Comparison of ENCODE assay signal across 9 cellular contexts in the genomic region with DNA sequence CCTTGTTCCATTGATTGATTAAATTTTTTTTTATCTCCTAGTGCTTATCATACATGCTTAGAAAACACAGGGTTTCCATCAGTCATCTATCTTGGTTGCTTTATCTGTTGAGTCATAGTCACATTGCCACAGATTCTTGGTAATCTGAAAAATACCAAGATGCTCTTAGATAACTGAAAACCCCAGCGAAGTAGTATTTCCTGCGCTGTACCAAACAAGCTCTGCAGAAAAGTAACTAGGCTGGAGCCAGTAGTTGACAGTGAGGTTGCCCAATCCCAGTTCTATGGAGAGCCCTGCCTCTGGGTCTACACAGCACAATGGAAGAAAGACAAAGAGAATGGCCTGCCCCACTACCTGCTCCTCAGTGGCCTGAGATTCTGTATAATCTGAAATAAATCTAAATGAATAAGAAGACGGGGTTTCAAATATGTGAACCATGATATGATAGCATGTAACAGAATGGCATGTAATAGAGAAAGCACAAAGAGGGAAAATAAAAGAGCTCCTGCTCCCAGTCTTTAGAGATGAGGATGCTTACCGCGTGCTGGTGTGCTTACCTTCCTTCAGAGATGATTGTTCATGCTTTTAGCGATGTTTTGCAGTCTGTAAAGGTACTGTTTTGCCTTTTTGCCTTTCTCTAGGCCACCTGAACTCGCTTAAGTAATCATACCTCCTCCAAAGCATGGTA. TPM values are rescaled to one million over a fixed set of nuclear protein-coding genes. Genes with fewer than 3 reads are reported as not detected.
DNase-seq lines count a peak whose midpoint lies in the region; ATAC-seq, FAIRE-seq and TF ChIP-seq lines count a peak whose summit lies in the region.
"Had no signal": no experiment of that assay in that cellular context is flagged by ENCODE, and none has a peak within 500 bp of the region (broad histone marks: within the 10 kb centered on the region; RNA-seq: fewer than 3 reads in every experiment).

No MANE protein-coding gene starts in this region.

- H2BK12ac ChIP-seq in mesenchymal stem cell (ENCODE audit: low read length in 2 of 2) = peak overlapping the region in 1 of 2 experiments; percentile 93

- H3K27me3 ChIP-seq in mesenchymal stem cell (ENCODE audit: control insufficient read depth in 1 of 2, insufficient read depth in 1 of 2, low read length in 2 of 2) = no peaks in the 10 kb centered on the region

- no peaks in the 10 kb centered on the region for H3K4me1 Mint-ChIP-seq in MCF 10A (ENCODE audit: insufficient read depth, unreplicated experiment)
- H3K4me1 Mint-ChIP-seq: central memory CD8-positive, alpha-beta T cell had no signal

- no peak for TF ChIP-seq EP300 in A549 (IDR thresholded peaks at IDR 0.05)
- no peak for TF ChIP-seq EP300 in Ishikawa (IDR thresholded peaks at IDR 0.05; ENCODE audit: borderline replicate concordance)

- peak overlapping the region; percentile 5 to 86 for H3K18ac ChIP-seq in mesenchymal stem cell (ENCODE audit: low read depth in 1 of 2, low read length in 2 of 2)

- H4K91ac ChIP-seq in mesenchymal stem cell (ENCODE audit: low read length) = peak overlapping the region; percentile 8

- no peak overlapping the region for H2BK120ac ChIP-seq in mesenchymal stem cell (ENCODE audit: low read depth, low read length)

- no peak for FAIRE-seq in A549 (lab: Jason Lieb, UNC)

- H3K4me1 ChIP-seq in A549 (0 out of 3 replicates have a peak, but pooled peaks cover 15% of the 10 kb centered on the region), mesenchymal stem cell (ENCODE audit: control insufficient read depth, insufficient read depth, low read depth, low read length) (peaks cover 1% of the 10 kb centered on the region)

- no peaks in the 10 kb centered on the region for H3K36me3 Mint-ChIP-seq in MCF 10A (ENCODE audit: insufficient read depth, unreplicated experiment)

- POLR2A ChIA-PET in A549 (lab: Yijun Ruan, JAX) = no interaction called here
- POLR2A ChIA-PET in MCF 10A (lab: Yijun Ruan, JAX) = interaction anchor here (0.6 kb wide), 1 partner anchor 55 kb away, joined by 3 read pairs; no protein-coding TSS in a partner anchor

- H3K9me3 ChIP-seq in A549 (no peaks in the 10 kb centered on the region), mesenchymal stem cell (ENCODE audit: control insufficient read depth, low read length) (no peaks in the 10 kb centered on the region)

- no peaks in the 10 kb centered on the region for H3K9me3 Mint-ChIP-seq in MCF 10A (ENCODE audit: unreplicated experiment)
- H3K9me3 Mint-ChIP-seq: central memory CD8-positive, alpha-beta T cell had no signal

- TF ChIP-seq CTCF in A549 (IDR thresholded peaks at IDR 0.05) (no peak), MCF 10A (IDR thresholded peaks at IDR 0.05; ENCODE audit: unreplicated experiment) (no peak), lower leg skin (IDR thresholded peaks at IDR 0.05) (no peak)

- no peaks in the 10 kb centered on the region for H3K27me3 Mint-ChIP-seq in MCF 10A (ENCODE audit: insufficient read depth, unreplicated experiment)

- TF ChIP-seq RAD21 in A549 (conservative IDR thresholded peaks at IDR 0.05 in 1 of 2, IDR thresholded peaks at IDR 0.05 in 1 of 2) = no peak
- TF ChIP-seq RAD21 in Ishikawa (IDR thresholded peaks at IDR 0.05; ENCODE audit: low read depth) = no peak

- H3K79me1 ChIP-seq in mesenchymal stem cell (replicated peaks; ENCODE audit: low read length, poor library complexity, severe bottlenecking) = no peaks in the 10 kb centered on the region

- intact Hi-C loops in MCF 10A (cut with micrococcal nuclease) = no loop called here
- intact Hi-C loops in lower leg skin (cut with DNase I; ENCODE audit: low total_unique reads) = no loop called here

- ATAC-seq in A549 = peak; percentile 54 to 70; a peak in 4 of 6 replicates
- no peak for ATAC-seq in HG02588 (IDR thresholded peaks at IDR 0.05; ENCODE audit: unreplicated experiment)

- no peaks in the 10 kb centered on the region for H3K36me3 ChIP-seq in mesenchymal stem cell (ENCODE audit: control insufficient read depth in 1 of 2, insufficient read depth in 2 of 2, low read depth in 1 of 2, low read length in 2 of 2)

- no TSS peak for BruUV-seq in MCF 10A (replicated peaks; lab: Mats Ljungman, UMichigan)

- H3K4me3 Mint-ChIP-seq in MCF 10A (ENCODE audit: unreplicated experiment) = peak overlapping the region; percentile 61
- H3K4me3 Mint-ChIP-seq: central memory CD8-positive, alpha-beta T cell had no signal

- H3K4me3 ChIP-seq in A549 = no peak overlapping the region
- H3K4me3 ChIP-seq in mesenchymal stem cell (ENCODE audit: insufficient read depth in 1 of 2, low read depth in 1 of 2, low read length in 2 of 2) = no peak overlapping the region
- no peak overlapping the region for H3K4me3 ChIP-seq in lower leg skin (ENCODE audit: low read depth, poor library complexity, severe bottlenecking)

- H3K27ac Mint-ChIP-seq in MCF 10A (ENCODE audit: low read depth, unreplicated experiment) = no peak overlapping the region

- H2AK5ac ChIP-seq in mesenchymal stem cell (ENCODE audit: low read length, severe bottlenecking) = no peak overlapping the region

- peak overlapping the region in 1 of 2 experiments; percentile 49; a peak in 4 of 6 replicates for H3K27ac ChIP-seq in A549
- no peak overlapping the region for H3K27ac ChIP-seq in mesenchymal stem cell (ENCODE audit: low read length, poor library complexity, severe bottlenecking)

- peak in 1 of 2 experiments; percentile 1 for DNase-seq in A549 (ENCODE audit: low read depth in 1 of 2, low spot score in 1 of 2)
- DNase-seq in MCF 10A (ENCODE audit: unreplicated experiment) = no peak
- peak; percentile 70 for DNase-seq in mesenchymal stem cell
- no peak for DNase-seq in NCI-H82 treated with DMSO at 0.1 percent for 48 hours (lab: John Stamatoyannopoulos, UW; ENCODE audit: unreplicated experiment)
- no peak for DNase-seq in lower leg skin (ENCODE audit: low spot score in 2 of 2)
- no peak for DNase-seq in CD1c-positive myeloid dendritic cell (ENCODE audit: extremely low spot score)

- no peak overlapping the region for H3K14ac ChIP-seq in mesenchymal stem cell (ENCODE audit: low read length in 2 of 2)

- no peak overlapping the region for H3K4ac ChIP-seq in mesenchymal stem cell (ENCODE audit: low read depth in 1 of 2, low read length in 2 of 2)

- H3K4me2 ChIP-seq in A549 (peak overlapping the region; percentile 41), mesenchymal stem cell (ENCODE audit: low read length, poor library complexity, severe bottlenecking) (no peak overlapping the region)

- CTCF ChIA-PET in A549 (lab: Yijun Ruan, JAX) = interaction anchor here (0.6 kb wide), 1 partner anchor 324 kb away, joined by 3 read pairs; no protein-coding TSS in a partner anchor
- CTCF ChIA-PET in MCF 10A (lab: Yijun Ruan, JAX) = no interaction called here

- peak overlapping the region; percentile 67 for H3K9ac ChIP-seq in mesenchymal stem cell (ENCODE audit: low read length)

- no peak for TF ChIP-seq POLR2A in A549 (IDR thresholded peaks at IDR 0.05; ENCODE audit: low read length)
- no peak for TF ChIP-seq POLR2A in lower leg skin (IDR thresholded peaks at IDR 0.05)

- H2BK5ac ChIP-seq in mesenchymal stem cell (ENCODE audit: low read depth, low read length, poor library complexity, severe bottlenecking) = no peak overlapping the region

- H3K23ac ChIP-seq in mesenchymal stem cell (ENCODE audit: low read length in 2 of 2) = no peak overlapping the region

- WGBS in A549 (ENCODE audit: missing lambda C conversion rate) = 88% methylated on average over 7 of the region's 7 CpGs
- WGBS in mesenchymal stem cell = 82% methylated on average over 7 of the region's 7 CpGs
- 75 to 76% methylated on average over 7 of the region's 7 CpGs for WGBS in lower leg skin, 2 donors

- H2BK15ac ChIP-seq in mesenchymal stem cell (ENCODE audit: low read depth, poor library complexity, severe bottlenecking) = no peak overlapping the region

- no peak overlapping the region for H4K8ac ChIP-seq in mesenchymal stem cell (ENCODE audit: low read length)

- no peak overlapping the region for H2AFZ ChIP-seq in mesenchymal stem cell (ENCODE audit: low read depth, low read length)

TF ChIP-seq in A549, 52 proteins besides CTCF, POLR2A, EP300 and RAD21:
- peak in 1 of 2 experiments; percentile 11; a peak in 1 of 4 replicates for TF ChIP-seq CEBPB (IDR thresholded peaks at IDR 0.05)
- no peak for TF ChIP-seq GATA3 (IDR thresholded peaks at IDR 0.05; ENCODE audit: borderline replicate concordance)

TF ChIP-seq in Ishikawa, 13 proteins besides CTCF, POLR2A, EP300 and RAD21:
- TF ChIP-seq USF1 (IDR thresholded peaks at IDR 0.05) (no peak), NFIC (IDR thresholded peaks at IDR 0.05) (no peak), CEBPB (IDR thresholded peaks at IDR 0.05) (peak; percentile 11; the same call in 1 of the 2 replicates), FOXM1 (IDR thresholded peaks at IDR 0.05; ENCODE audit: borderline replicate concordance, low read depth) (no peak), TCF12 (IDR thresholded peaks at IDR 0.05; ENCODE audit: low read depth) (no peak), ZBTB7A (IDR thresholded peaks at IDR 0.05; ENCODE audit: low read depth) (no peak)

RNA-seq across cellular contexts. Expression of gene RAPGEF2, which starts 55.3 kb away (rescaled TPM):
- polyA plus RNA-seq in A549 (2011; rRNA removed) (27.0 and 31.8 TPM in 2 replicates), A549 (2017; fragmentation: RNase III; extraction: RNeasy Plus Mini Kit Qiagen cat#74134 plus additional on column Dnase treatment) (9.8 to 10.7 TPM (median 10.0 TPM) in 3 replicates)
- 6.3 and 9.1 TPM in 2 replicates for polyA plus RNA-seq in A549 (2012; cell fraction: cytosol; rRNA removed)
- 8.6 and 13.3 TPM in 2 replicates for polyA plus RNA-seq in A549 (2012; cell fraction: nucleus; rRNA removed)
- 30.6 and 41.2 TPM in 2 replicates for polyA minus RNA-seq in A549 (2011; rRNA and poly(A)+ RNA removed)
- total RNA-seq in MCF 10A (2022) (26.3 and 27.4 TPM in 2 replicates), lower leg skin (10 to 100 TPM; 38.3 to 51.7 (median 40.4) TPM)
- polyA plus RNA-seq in mesenchymal stem cell (2013, experiment 1 of 2) = 26.5 TPM
- 23.5 TPM for polyA plus RNA-seq in mesenchymal stem cell (2013, experiment 2 of 2)
